Comparison of ENCODE assay signal across 1 cellular context in genomic region chr19:16127776-16128371, GRCh38.
A peak's percentile ranks its signal among the peaks of the same experiment; 100 is the strongest.
TF ChIP-seq lines count a peak whose summit lies in the region.

No MANE protein-coding gene starts in this region.

TF ChIP-seq in K562, 482 proteins besides CTCF, POLR2A, EP300 and RAD21:
- TF ChIP-seq ZNF121 (CRISPR knock-in tag; conservative IDR thresholded peaks at IDR 0.05) (no peak), POLR2G (IDR thresholded peaks at IDR 0.05; ENCODE audit: low read depth, low read length) (peak; percentile 54)
